ENCODE assay signal across 8 cellular contexts in genomic region chr6:130099119-130099518, GRCh38.
"Had no signal": no experiment of that assay in that cellular context is flagged by ENCODE, and none has a peak within 500 bp of the region (broad histone marks: within the 10 kb centered on the region; RNA-seq: fewer than 3 reads in every experiment).

No MANE protein-coding gene starts in this region.

- ATAC-seq: HepG2, K562 had no signal

- H3K27ac Mint-ChIP-seq: IgD-negative memory B cell had no signal

- FAIRE-seq: HepG2, HTR-8/SVneo, K562 had no signal

- H3K27me3 Mint-ChIP-seq: IgD-negative memory B cell had no signal

- H3K27ac ChIP-seq: HL-60 had no signal

- H3K9me3 Mint-ChIP-seq: IgD-negative memory B cell had no signal

- DNase-seq: IMR-90, KBM-7, KG1 had no signal

- H3K4me3 ChIP-seq: K562 had no signal

- H3K4me3 Mint-ChIP-seq: IgD-negative memory B cell had no signal
